Comparison of ENCODE assay signal across 30 cellular contexts in genomic region chr4:165506780-165507305, GRCh38.
A peak's percentile ranks its signal among the peaks of the same experiment; 100 is the strongest.
DNase-seq lines count a peak whose midpoint lies in the region; ATAC-seq, FAIRE-seq and TF ChIP-seq lines count a peak whose summit lies in the region.
"Had no signal": no experiment of that assay in that cellular context is flagged by ENCODE, and none has a peak within 500 bp of the region (broad histone marks: within the 10 kb centered on the region; RNA-seq: fewer than 3 reads in every experiment).

No MANE protein-coding gene starts in this region.

- no peaks in the 10 kb centered on the region for H4K20me1 ChIP-seq in keratinocyte (ENCODE audit: control insufficient read depth, extremely low read depth, insufficient read depth, low read length)

- peak; percentile 48 for FAIRE-seq in keratinocyte (lab: Jason Lieb, UNC)
- FAIRE-seq: RCC 7860 had no signal

- no peaks in the 10 kb centered on the region for H3K79me2 ChIP-seq in keratinocyte (ENCODE audit: control insufficient read depth, insufficient read depth, low read length)
- H3K79me2 ChIP-seq: parathyroid adenoma had no signal

- H3K4me3 ChIP-seq in breast epithelium = no peak overlapping the region
- H3K4me3 ChIP-seq in keratinocyte (ENCODE audit: control insufficient read depth in 2 of 3, extremely low read depth in 1 of 3, insufficient read depth in 2 of 3, low read depth in 1 of 3, low read length in 3 of 3) = no peak overlapping the region
- H3K4me3 ChIP-seq in thymus (ENCODE audit: low read length) = no peak overlapping the region
- H3K4me3 ChIP-seq: ascending aorta, left ventricle myocardium inferior, SK-N-MC, tibial artery had no signal

- H3K27ac Mint-ChIP-seq in MCF 10A (ENCODE audit: low read depth, unreplicated experiment) (peak overlapping the region; percentile 87), chondrocyte (ENCODE audit: unreplicated experiment) (peak overlapping the region; percentile 69)
- no peak overlapping the region for H3K27ac Mint-ChIP-seq in stimulated activated naive B cell treated with anti-CD40 and anti-IgM and Interleukin-4, amounts not matched to agents 10 μg/mL and 1 μg/mL and 100 μg/mL, for 72 hours
- H3K27ac Mint-ChIP-seq: activated CD4-positive, alpha-beta T cell treated with anti-CD3 and anti-CD28 coated beads, Interleukin-2, amount 10 ng/mL, durations not matched to agents 24 days and 14 days; activated naive CD4-positive, alpha-beta T cell treated with anti-CD3 and anti-CD28 coated beads, Interleukin-2, amount 10 ng/mL, durations not matched to agents 7 days and 5 days; CD8-positive, alpha-beta T cell; stimulated activated memory B cell treated with anti-CD40 and anti-IgM and Interleukin-4, amounts not matched to agents 10 μg/mL and 1 μg/mL and 100 μg/mL, for 72 hours had no signal

- H3K4me3 Mint-ChIP-seq in MCF 10A (ENCODE audit: unreplicated experiment) = peak overlapping the region; percentile 36
- peak overlapping the region; percentile 33 for H3K4me3 Mint-ChIP-seq in chondrocyte (ENCODE audit: unreplicated experiment)
- no peak overlapping the region for H3K4me3 Mint-ChIP-seq in stimulated activated naive B cell treated with anti-CD40 and anti-IgM and Interleukin-4, amounts not matched to agents 10 μg/mL and 1 μg/mL and 100 μg/mL, for 72 hours
- H3K4me3 Mint-ChIP-seq: activated CD4-positive, alpha-beta T cell treated with anti-CD3 and anti-CD28 coated beads, Interleukin-2, amount 10 ng/mL, durations not matched to agents 24 days and 14 days; activated naive CD4-positive, alpha-beta T cell treated with anti-CD3 and anti-CD28 coated beads, Interleukin-2, amount 10 ng/mL, durations not matched to agents 7 days and 5 days; CD8-positive, alpha-beta T cell; nephron; stimulated activated memory B cell treated with anti-CD40 and anti-IgM and Interleukin-4, amounts not matched to agents 10 μg/mL and 1 μg/mL and 100 μg/mL, for 72 hours had no signal

- H3K27me3 Mint-ChIP-seq in MCF 10A (ENCODE audit: insufficient read depth, unreplicated experiment) (no peaks in the 10 kb centered on the region), chondrocyte (ENCODE audit: low read depth) (no peaks in the 10 kb centered on the region)
- H3K27me3 Mint-ChIP-seq in stimulated activated naive B cell treated with anti-CD40 and anti-IgM and Interleukin-4, amounts not matched to agents 10 μg/mL and 1 μg/mL and 100 μg/mL, for 72 hours = peaks cover 0 to 8% of the 10 kb centered on the region in 2 donors
- H3K27me3 Mint-ChIP-seq: activated CD4-positive, alpha-beta T cell treated with anti-CD3 and anti-CD28 coated beads, Interleukin-2, amount 10 ng/mL, durations not matched to agents 24 days and 14 days; activated naive CD4-positive, alpha-beta T cell treated with anti-CD3 and anti-CD28 coated beads, Interleukin-2, amount 10 ng/mL, durations not matched to agents 7 days and 5 days; stimulated activated memory B cell treated with anti-CD40 and anti-IgM and Interleukin-4, amounts not matched to agents 10 μg/mL and 1 μg/mL and 100 μg/mL, for 72 hours had no signal

- POLR2A ChIA-PET in MCF 10A (lab: Yijun Ruan, JAX) = interaction anchor here (0.6 to 2.9 kb wide), 13 partner anchors 8 to 465 kb away, joined by 3 to 13 read pairs (median 6); no protein-coding TSS in a partner anchor

- H2AFZ ChIP-seq in keratinocyte (ENCODE audit: control insufficient read depth, low read length) = peak overlapping the region; percentile 78
- H2AFZ ChIP-seq: parathyroid adenoma had no signal

- H3K27ac ChIP-seq in breast epithelium (no peak overlapping the region), keratinocyte (ENCODE audit: control insufficient read depth, insufficient read depth, low read length) (no peak overlapping the region), thymus (ENCODE audit: low read depth) (peak overlapping the region; percentile 10)
- H3K27ac ChIP-seq: 22Rv1, ascending aorta, left ventricle myocardium inferior, parathyroid adenoma, SK-N-MC, tibial artery, VCaP had no signal

- peak overlapping the region; percentile 81 for H3K4me2 ChIP-seq in keratinocyte (ENCODE audit: control insufficient read depth, extremely low read depth, insufficient read depth, low read depth, low read length)

- H3K9me3 ChIP-seq in breast epithelium (no peaks in the 10 kb centered on the region), keratinocyte (ENCODE audit: control insufficient read depth, low read depth, low read length) (no peaks in the 10 kb centered on the region), thymus (ENCODE audit: control insufficient read depth) (no peaks in the 10 kb centered on the region)
- H3K9me3 ChIP-seq: ascending aorta, left ventricle myocardium inferior, tibial artery had no signal

- intact Hi-C loops in MCF 10A (cut with micrococcal nuclease) = no loop called here
- intact Hi-C loops in breast epithelium (cut with DNase I; ENCODE audit: low total_unique reads) = no loop called here

- H3K36me3 ChIP-seq in breast epithelium (no peaks in the 10 kb centered on the region), keratinocyte (ENCODE audit: control insufficient read depth in 2 of 2, extremely low read depth in 1 of 2, insufficient read depth in 2 of 2, low read length in 2 of 2) (no peaks in the 10 kb centered on the region), thymus (ENCODE audit: control insufficient read depth, insufficient read depth) (no peaks in the 10 kb centered on the region)
- H3K36me3 ChIP-seq: ascending aorta, left ventricle myocardium inferior, tibial artery had no signal

- BruUV-seq in MCF 10A (replicated peaks; lab: Mats Ljungman, UMichigan) = no TSS peak

- H3K27me3 ChIP-seq in breast epithelium = no peaks in the 10 kb centered on the region
- H3K27me3 ChIP-seq in keratinocyte (ENCODE audit: control insufficient read depth, extremely low read depth, insufficient read depth, low read length) = no peaks in the 10 kb centered on the region
- no peaks in the 10 kb centered on the region for H3K27me3 ChIP-seq in thymus (ENCODE audit: control insufficient read depth, insufficient read depth)
- H3K27me3 ChIP-seq: ascending aorta, tibial artery had no signal

- no peaks in the 10 kb centered on the region for H3K4me1 ChIP-seq in breast epithelium
- H3K4me1 ChIP-seq in keratinocyte (ENCODE audit: control insufficient read depth, extremely low read depth, insufficient read depth, low read length) = peaks cover 17% of the 10 kb centered on the region
- no peaks in the 10 kb centered on the region for H3K4me1 ChIP-seq in thymus (ENCODE audit: control insufficient read depth, insufficient read depth, low read length)
- H3K4me1 ChIP-seq: parathyroid adenoma had no signal

- DNase-seq in MCF 10A (ENCODE audit: unreplicated experiment) = no peak
- no peak for DNase-seq in breast epithelium (ENCODE audit: low spot score in 2 of 2)
- DNase-seq in chondrocyte (ENCODE audit: low spot score) = no peak
- DNase-seq in keratinocyte (ENCODE audit: low read depth, low spot score) = no peak
- DNase-seq in ureter (ENCODE audit: low spot score) = no peak
- no peak for DNase-seq in stimulated activated CD4-positive, alpha-beta T cell treated with anti-CD3 and anti-CD28 coated beads, Interleukin-2, amount 100 ng/mL, for 24 hours
- DNase-seq in stimulated activated naive B cell treated with anti-CD40 and anti-IgM and Interleukin-4, amounts not matched to agents 10 μg/mL and 1 μg/mL and 100 μg/mL, for 72 hours = no peak
- DNase-seq: activated CD4-positive, alpha-beta T cell treated with anti-CD3 and anti-CD28 coated beads, Interleukin-2, amount 10 ng/mL, durations not matched to agents 24 days and 14 days; activated naive CD4-positive, alpha-beta T cell treated with anti-CD3 and anti-CD28 coated beads, Interleukin-2, amount 10 ng/mL, durations not matched to agents 7 days and 5 days; AML-193; CD8-positive, alpha-beta T cell; effector CD8-positive, alpha-beta T cell; head of caudate nucleus; Kasumi-1; left ventricle myocardium inferior; midbrain; NCI-H1092; NCI-H2029; T-helper 2 cell; tibial artery had no signal

- WGBS in thymus = 85% methylated on average over 5 of the region's 5 CpGs

- no peak for TF ChIP-seq POLR2A in breast epithelium (IDR thresholded peaks at IDR 0.05)

- ATAC-seq in stimulated activated naive B cell treated with anti-CD40 and anti-IgM and Interleukin-4, amounts not matched to agents 10 μg/mL and 1 μg/mL and 100 μg/mL, for 72 hours (replicated peaks) = no peak
- ATAC-seq: CD8-positive, alpha-beta T cell; HCT116; stimulated activated memory B cell treated with anti-CD40 and anti-IgM and Interleukin-4, amounts not matched to agents 10 μg/mL and 1 μg/mL and 100 μg/mL, for 72 hours had no signal

- TF ChIP-seq CTCF in MCF 10A (IDR thresholded peaks at IDR 0.05; ENCODE audit: unreplicated experiment) (no peak), breast epithelium (IDR thresholded peaks at IDR 0.05) (no peak), chondrocyte (IDR thresholded peaks at IDR 0.05) (no peak), keratinocyte (optimal IDR thresholded peaks at IDR 0.05 in 1 of 3, IDR thresholded peaks at IDR 0.05 in 1 of 3, conservative IDR thresholded peaks at IDR 0.05 in 1 of 3; ENCODE audit: extremely low read depth in 1 of 3, insufficient read depth in 2 of 3, low read length in 3 of 3) (no peak)

- H3K36me3 Mint-ChIP-seq in MCF 10A (ENCODE audit: insufficient read depth, unreplicated experiment) (no peaks in the 10 kb centered on the region), chondrocyte (ENCODE audit: low read depth) (no peaks in the 10 kb centered on the region)
- no peaks in the 10 kb centered on the region for H3K36me3 Mint-ChIP-seq in stimulated activated naive B cell treated with anti-CD40 and anti-IgM and Interleukin-4, amounts not matched to agents 10 μg/mL and 1 μg/mL and 100 μg/mL, for 72 hours
- H3K36me3 Mint-ChIP-seq: activated naive CD4-positive, alpha-beta T cell treated with anti-CD3 and anti-CD28 coated beads, Interleukin-2, amount 10 ng/mL, durations not matched to agents 7 days and 5 days; CD8-positive, alpha-beta T cell; stimulated activated memory B cell treated with anti-CD40 and anti-IgM and Interleukin-4, amounts not matched to agents 10 μg/mL and 1 μg/mL and 100 μg/mL, for 72 hours had no signal

- CTCF ChIA-PET in MCF 10A (lab: Yijun Ruan, JAX) = interaction anchor here (0.5 to 8.5 kb wide), 7 partner anchors 8 to 615 kb away, joined by 3 to 99 read pairs (median 4); no protein-coding TSS in a partner anchor

- H3K9ac ChIP-seq in keratinocyte (ENCODE audit: control insufficient read depth, extremely low read depth, insufficient read depth, low read length) = no peak overlapping the region
- H3K9ac ChIP-seq: parathyroid adenoma had no signal

- H3K9me1 ChIP-seq in keratinocyte (ENCODE audit: control insufficient read depth, extremely low read depth, insufficient read depth, low read length) = no peaks in the 10 kb centered on the region

- H3K4me1 Mint-ChIP-seq in MCF 10A (ENCODE audit: insufficient read depth, unreplicated experiment) (peaks cover 36% of the 10 kb centered on the region), chondrocyte (ENCODE audit: low read depth) (peaks cover 64% of the 10 kb centered on the region)
- H3K4me1 Mint-ChIP-seq in stimulated activated naive B cell treated with anti-CD40 and anti-IgM and Interleukin-4, amounts not matched to agents 10 μg/mL and 1 μg/mL and 100 μg/mL, for 72 hours = peaks cover 2 to 10% of the 10 kb centered on the region in 2 donors
- H3K4me1 Mint-ChIP-seq: activated naive CD4-positive, alpha-beta T cell treated with anti-CD3 and anti-CD28 coated beads, Interleukin-2, amount 10 ng/mL, durations not matched to agents 7 days and 5 days had no signal

- H3K9me3 Mint-ChIP-seq in MCF 10A (ENCODE audit: unreplicated experiment) (peaks cover 6% of the 10 kb centered on the region), chondrocyte (ENCODE audit: low read depth) (no peaks in the 10 kb centered on the region)
- H3K9me3 Mint-ChIP-seq in stimulated activated naive B cell treated with anti-CD40 and anti-IgM and Interleukin-4, amounts not matched to agents 10 μg/mL and 1 μg/mL and 100 μg/mL, for 72 hours = no peaks in the 10 kb centered on the region
- H3K9me3 Mint-ChIP-seq: activated CD4-positive, alpha-beta T cell treated with anti-CD3 and anti-CD28 coated beads, Interleukin-2, amount 10 ng/mL, durations not matched to agents 24 days and 14 days; activated naive CD4-positive, alpha-beta T cell treated with anti-CD3 and anti-CD28 coated beads, Interleukin-2, amount 10 ng/mL, durations not matched to agents 7 days and 5 days; CD8-positive, alpha-beta T cell; stimulated activated memory B cell treated with anti-CD40 and anti-IgM and Interleukin-4, amounts not matched to agents 10 μg/mL and 1 μg/mL and 100 μg/mL, for 72 hours had no signal

- dilution Hi-C loops in keratinocyte (cut with MboI; ENCODE audit: extremely low pct_ligation_motif_present, low sequenced_read_pairs) = no loop called here

Comparison
In these comparisons a context has a peak if more than half of its experiments do, and no peak if none do; other contexts are left out.
1. H3K4me3 Mint-ChIP-seq: peak in MCF 10A (single experiment) and chondrocyte (single experiment); none in stimulated activated naive B cell treated with anti-CD40 and anti-IgM and Interleukin-4, amounts not matched to agents 10 μg/mL and 1 μg/mL and 100 μg/mL, for 72 hours (0 of 2).